ENCODE assay signal across 23 cellular contexts in genomic region chr5:74337252-74338100, GRCh38.
DNase-seq lines count a peak whose midpoint lies in the region; ATAC-seq and TF ChIP-seq lines count a peak whose summit lies in the region.
"Had no signal": no experiment of that assay in that cellular context is flagged by ENCODE, and none has a peak within 500 bp of the region (broad histone marks: within the 10 kb centered on the region; RNA-seq: fewer than 3 reads in every experiment).

No MANE protein-coding gene starts in this region.

- H3K4me3 ChIP-seq in heart right ventricle: no peak overlapping the region
- H3K4me3 ChIP-seq in endodermal cell (ENCODE audit: low read length): no peak overlapping the region
- H3K4me3 ChIP-seq in ascending aorta: no peak overlapping the region
- no peak overlapping the region for H3K4me3 ChIP-seq in PC-9
- H3K4me3 ChIP-seq: BLaER1, suprapubic skin, vagina had no signal

- H3K4me3 Mint-ChIP-seq in endodermal cell: no peak overlapping the region
- peak overlapping the region in 1 of 3 experiments; percentile 28 for H3K4me3 Mint-ChIP-seq in nephron
- H3K4me3 Mint-ChIP-seq: activated CD4-positive, alpha-beta T cell treated with anti-CD3 and anti-CD28 coated beads, Interleukin-2, amount 10 ng/mL, durations not matched to agents 24 days and 14 days; activated CD8-positive, alpha-beta memory T cell treated with anti-CD3 and anti-CD28 coated beads, Interleukin-2, amount 10 ng/mL, durations not matched to agents 7 days and 5 days; activated naive CD8-positive, alpha-beta T cell treated with anti-CD3 and anti-CD28 coated beads, Interleukin-2, amount 10 ng/mL, durations not matched to agents 7 days and 5 days; memory B cell; natural killer cell treated with Interleukin-12 subunit alpha and Interleukin-12 subunit beta and Interleukin-15 and Interleukin-18, amount 100 ng/mL, for 72 hours; T-helper 1 cell treated with Interleukin-12 subunit alpha and Interleukin-12 subunit beta and Interleukin-4 antibody, amounts not matched to agents 30 μg/mL and 1 μg/mL, for 36 hours had no signal

- H2AFZ ChIP-seq in PC-9: no peak overlapping the region

- no peak overlapping the region for H3K9ac ChIP-seq in endodermal cell (ENCODE audit: extremely low read depth, low read length, poor library complexity, severe bottlenecking)
- H3K9ac ChIP-seq: BLaER1 had no signal

- peak in 5 of 8 donors; percentile 20 to 77 (median 52) for ATAC-seq in heart right ventricle
- ATAC-seq in Right ventricle myocardium inferior: no peak
- ATAC-seq in left lobe of liver: no peak
- ATAC-seq: activated CD8-positive, alpha-beta memory T cell treated with anti-CD3 and anti-CD28 coated beads, Interleukin-2, amount 10 ng/mL, durations not matched to agents 7 days and 5 days; natural killer cell treated with Interleukin-12 subunit alpha and Interleukin-12 subunit beta and Interleukin-15 and Interleukin-18, amount 100 ng/mL, for 72 hours; PC-3 had no signal

- H3K27me3 ChIP-seq in heart right ventricle (no peaks in the 10 kb centered on the region), endodermal cell (ENCODE audit: control insufficient read depth, insufficient read depth, low read length, poor library complexity, severe bottlenecking) (no peaks in the 10 kb centered on the region), ascending aorta (no peaks in the 10 kb centered on the region), PC-9 (ENCODE audit: insufficient read depth, low read depth) (no peaks in the 10 kb centered on the region)
- H3K27me3 ChIP-seq: BLaER1, suprapubic skin, vagina had no signal

- H3K79me2 ChIP-seq in PC-9 (ENCODE audit: low read depth): no peaks in the 10 kb centered on the region

- H3K27ac ChIP-seq in heart right ventricle (peak overlapping the region in 4 of 10 donors; percentile 7 to 80 (median 34)), endodermal cell (ENCODE audit: low read depth, low read length) (no peak overlapping the region), ascending aorta (no peak overlapping the region), PC-9 (no peak overlapping the region)
- H3K27ac ChIP-seq: BLaER1, suprapubic skin, vagina had no signal

- POLR2A ChIA-PET in PC-9 (lab: Charles Lee; ENCODE audit: unreplicated experiment): no interaction called here

- no peaks in the 10 kb centered on the region for H3K36me3 ChIP-seq in heart right ventricle
- H3K36me3 ChIP-seq in endodermal cell (ENCODE audit: control insufficient read depth, insufficient read depth, low read length): no peaks in the 10 kb centered on the region
- H3K36me3 ChIP-seq in ascending aorta: no peaks in the 10 kb centered on the region
- no peaks in the 10 kb centered on the region for H3K36me3 ChIP-seq in PC-9 (ENCODE audit: low read depth)
- H3K36me3 ChIP-seq: BLaER1, suprapubic skin, vagina had no signal

- no peaks in the 10 kb centered on the region for H3K9me2 ChIP-seq in PC-9 (ENCODE audit: insufficient read depth)

- H3K27me3 Mint-ChIP-seq in endodermal cell (ENCODE audit: insufficient read depth) (no peaks in the 10 kb centered on the region), nephron (ENCODE audit: low read depth) (no peaks in the 10 kb centered on the region)

- H3K36me3 Mint-ChIP-seq in endodermal cell (ENCODE audit: low read depth) (no peaks in the 10 kb centered on the region), nephron (ENCODE audit: low read depth) (no peaks in the 10 kb centered on the region)
- H3K36me3 Mint-ChIP-seq: activated CD8-positive, alpha-beta memory T cell treated with anti-CD3 and anti-CD28 coated beads, Interleukin-2, amount 10 ng/mL, durations not matched to agents 7 days and 5 days; activated naive CD8-positive, alpha-beta T cell treated with anti-CD3 and anti-CD28 coated beads, Interleukin-2, amount 10 ng/mL, durations not matched to agents 7 days and 5 days; memory B cell; natural killer cell treated with Interleukin-12 subunit alpha and Interleukin-12 subunit beta and Interleukin-15 and Interleukin-18, amount 100 ng/mL, for 72 hours had no signal

- H3K4me1 ChIP-seq in heart right ventricle: peaks cover 0 to 7% (median 0%) of the 10 kb centered on the region in 9 donors
- H3K4me1 ChIP-seq in endodermal cell (ENCODE audit: control insufficient read depth, insufficient read depth, low read length): peaks cover 9% of the 10 kb centered on the region
- no peaks in the 10 kb centered on the region for H3K4me1 ChIP-seq in ascending aorta
- peaks cover 18% of the 10 kb centered on the region for H3K4me1 ChIP-seq in PC-9 (replicated peaks; ENCODE audit: insufficient read depth)
- H3K4me1 ChIP-seq: BLaER1, suprapubic skin, vagina had no signal

- DNase-seq in heart right ventricle: no peak
- DNase-seq in Right ventricle myocardium inferior (ENCODE audit: missing footprints): no peak
- peak; percentile 48 for DNase-seq in endodermal cell
- DNase-seq in ascending aorta (ENCODE audit: low spot score in 2 of 2): no peak
- no peak for DNase-seq in left lobe of liver (ENCODE audit: low spot score)
- no peak for DNase-seq in activated naive CD4-positive, alpha-beta T cell treated with anti-CD3 and anti-CD28 coated beads, Interleukin-2, amount 50 U/mL, for 16 hours
- DNase-seq in PC-9: no peak
- DNase-seq: activated CD4-positive, alpha-beta T cell treated with anti-CD3 and anti-CD28 coated beads, Interleukin-2, amount 10 ng/mL, durations not matched to agents 24 days and 14 days; activated CD8-positive, alpha-beta memory T cell treated with anti-CD3 and anti-CD28 coated beads, Interleukin-2, amount 10 ng/mL, durations not matched to agents 7 days and 5 days; activated naive CD8-positive, alpha-beta T cell treated with anti-CD3 and anti-CD28 coated beads, Interleukin-2, amount 10 ng/mL, durations not matched to agents 7 days and 5 days; hypothalamus; NCI-H1436; NCI-H2171 treated with DMSO at 0.1 percent for 48 hours; PC-3; stimulated activated CD4-positive, alpha-beta T cell treated with anti-CD3 and anti-CD28 coated beads, Interleukin-15, amount 100 ng/mL, for 24 hours had no signal

- no peak overlapping the region for H3K4me2 ChIP-seq in PC-9
- H3K4me2 ChIP-seq: BLaER1 had no signal

- H3K9me3 Mint-ChIP-seq in endodermal cell: no peaks in the 10 kb centered on the region
- H3K9me3 Mint-ChIP-seq in nephron: no peaks in the 10 kb centered on the region
- H3K9me3 Mint-ChIP-seq: activated CD4-positive, alpha-beta T cell treated with anti-CD3 and anti-CD28 coated beads, Interleukin-2, amount 10 ng/mL, durations not matched to agents 24 days and 14 days; activated naive CD8-positive, alpha-beta T cell treated with anti-CD3 and anti-CD28 coated beads, Interleukin-2, amount 10 ng/mL, durations not matched to agents 7 days and 5 days; activated T-helper 2 cell treated with anti-CD3 and anti-CD28 coated beads, Interferon-gamma antibody, Interleukin-2, Interleukin-4, amounts not matched to agents 10 μg/mL and 5 μg/mL and 100 μg/mL, durations not matched to agents 14 hours and 24 hours and 36 hours; memory B cell; natural killer cell treated with Interleukin-12 subunit alpha and Interleukin-12 subunit beta and Interleukin-15 and Interleukin-18, amount 100 ng/mL, for 72 hours; T-helper 1 cell treated with Interleukin-12 subunit alpha and Interleukin-12 subunit beta and Interleukin-4 antibody, amounts not matched to agents 30 μg/mL and 1 μg/mL, for 36 hours had no signal

- no peaks in the 10 kb centered on the region for H3F3A ChIP-seq in PC-9 (ENCODE audit: insufficient read depth, low read depth)

- CTCF ChIA-PET in PC-9 (lab: Charles Lee): no interaction called here

- BruUV-seq in PC-9 (replicated peaks; lab: Mats Ljungman, UMichigan): no TSS peak

- peaks cover 0 to 5% (median 0%) of the 10 kb centered on the region in 11 donors for H3K9me3 ChIP-seq in heart right ventricle
- H3K9me3 ChIP-seq in endodermal cell (ENCODE audit: control insufficient read depth, low read length): no peaks in the 10 kb centered on the region
- H3K9me3 ChIP-seq in ascending aorta: no peaks in the 10 kb centered on the region
- peaks cover 3% of the 10 kb centered on the region; the same call in 1 of the 2 replicates for H3K9me3 ChIP-seq in PC-9 (ENCODE audit: insufficient read depth, low read depth)
- H3K9me3 ChIP-seq: suprapubic skin, vagina had no signal

- H3K4me1 Mint-ChIP-seq in endodermal cell (peaks cover 28% of the 10 kb centered on the region), nephron (peaks cover 42% of the 10 kb centered on the region)
- H3K4me1 Mint-ChIP-seq: activated CD4-positive, alpha-beta T cell treated with anti-CD3 and anti-CD28 coated beads, Interleukin-2, amount 10 ng/mL, durations not matched to agents 24 days and 14 days; activated CD8-positive, alpha-beta memory T cell treated with anti-CD3 and anti-CD28 coated beads, Interleukin-2, amount 10 ng/mL, durations not matched to agents 7 days and 5 days; activated naive CD8-positive, alpha-beta T cell treated with anti-CD3 and anti-CD28 coated beads, Interleukin-2, amount 10 ng/mL, durations not matched to agents 7 days and 5 days; memory B cell had no signal

- intact Hi-C loops in heart right ventricle (cut with DNase I): no loop called here
- intact Hi-C loops in Right ventricle myocardium inferior (cut with DNase I): no loop called here
- intact Hi-C loops in ascending aorta (cut with DNase I): no loop called here
- intact Hi-C loops in PC-9 (cut with micrococcal nuclease; ENCODE audit: unreplicated experiment): no loop called here

- WGBS in heart right ventricle, 2 donors: 57 to 62% methylated on average over 9 of the region's 9 CpGs
- 83 to 92% methylated on average over 7 to 9 of the region's 9 CpGs for WGBS in endodermal cell (ENCODE audit: insufficient coverage in 1 of 2, insufficient read length in 1 of 2), 2 experiments

- TF ChIP-seq CTCF in heart right ventricle (IDR thresholded peaks at IDR 0.05) (no peak), endodermal cell (conservative IDR thresholded peaks at IDR 0.05) (no peak), nephron (IDR thresholded peaks at IDR 0.05; ENCODE audit: unreplicated experiment in 3 of 3) (no peak), ascending aorta (IDR thresholded peaks at IDR 0.05) (no peak), PC-9 (conservative IDR thresholded peaks at IDR 0.05) (no peak)

- H3K27ac Mint-ChIP-seq in endodermal cell (no peak overlapping the region), nephron (peak overlapping the region; percentile 66 to 79 (median 73))
- H3K27ac Mint-ChIP-seq: activated CD4-positive, alpha-beta T cell treated with anti-CD3 and anti-CD28 coated beads, Interleukin-2, amount 10 ng/mL, durations not matched to agents 24 days and 14 days; activated CD8-positive, alpha-beta memory T cell treated with anti-CD3 and anti-CD28 coated beads, Interleukin-2, amount 10 ng/mL, durations not matched to agents 7 days and 5 days; activated naive CD8-positive, alpha-beta T cell treated with anti-CD3 and anti-CD28 coated beads, Interleukin-2, amount 10 ng/mL, durations not matched to agents 7 days and 5 days; activated T-helper 2 cell treated with anti-CD3 and anti-CD28 coated beads, Interferon-gamma antibody, Interleukin-2, Interleukin-4, amounts not matched to agents 10 μg/mL and 5 μg/mL and 100 μg/mL, durations not matched to agents 14 hours and 24 hours and 36 hours; memory B cell; natural killer cell treated with Interleukin-12 subunit alpha and Interleukin-12 subunit beta and Interleukin-15 and Interleukin-18, amount 100 ng/mL, for 72 hours; T-helper 1 cell treated with Interleukin-12 subunit alpha and Interleukin-12 subunit beta and Interleukin-4 antibody, amounts not matched to agents 30 μg/mL and 1 μg/mL, for 36 hours had no signal

- H4K20me1 ChIP-seq in PC-9 (ENCODE audit: insufficient read depth): no peaks in the 10 kb centered on the region
- H4K20me1 ChIP-seq: BLaER1 had no signal

Comparison
In these comparisons a context has a peak if more than half of its experiments do, and no peak if none do; other contexts are left out.
1. ATAC-seq: peak in heart right ventricle (5 of 8); none in Right ventricle myocardium inferior (single experiment) and left lobe of liver (single experiment).